In genomic region chr6:32847795-32848194, GRCh38 we compare ENCODE assay signal across 15 cellular contexts. TPM values are rescaled to one million over a fixed set of nuclear protein-coding genes. Genes with fewer than 3 reads are reported as not detected.
A peak's percentile ranks its signal among the peaks of the same experiment; 100 is the strongest.
DNase-seq lines count a peak whose midpoint lies in the region; ATAC-seq, FAIRE-seq and TF ChIP-seq lines count a peak whose summit lies in the region.
"Had no signal": no experiment of that assay in that cellular context is flagged by ENCODE, and none has a peak within 500 bp of the region (broad histone marks: within the 10 kb centered on the region; RNA-seq: fewer than 3 reads in every experiment).

No MANE protein-coding gene starts in this region.

- peak overlapping the region; percentile 12 for H3K27ac ChIP-seq in effector memory CD4-positive, alpha-beta T cell (ENCODE audit: insufficient read depth, low read length, poor library complexity, severe bottlenecking)
- H3K27ac ChIP-seq: right atrium auricular region had no signal

- H3K9me3 ChIP-seq in effector memory CD4-positive, alpha-beta T cell (ENCODE audit: control insufficient read depth, low read length): no peaks in the 10 kb centered on the region
- H3K9me3 ChIP-seq: Caco-2, right atrium auricular region had no signal

- peaks cover 62% of the 10 kb centered on the region for H3K4me1 Mint-ChIP-seq in activated naive CD4-positive, alpha-beta T cell treated with anti-CD3 and anti-CD28 coated beads for 36 hours (ENCODE audit: low read depth)
- H3K4me1 Mint-ChIP-seq in T-cell: peaks cover 72 to 94% (median 80%) of the 10 kb centered on the region in 3 donors
- H3K4me1 Mint-ChIP-seq in stimulated activated naive B cell treated with anti-CD40 and anti-IgM and Interleukin-4, amounts not matched to agents 10 μg/mL and 1 μg/mL and 100 μg/mL, for 72 hours: peaks cover 59 to 83% of the 10 kb centered on the region in 2 donors

- DNase-seq in activated naive CD4-positive, alpha-beta T cell treated with anti-CD3 and anti-CD28 coated beads for 36 hours: no peak
- DNase-seq in activated naive CD4-positive, alpha-beta T cell treated with Interleukin-2 at 50 U/mL for 16 hours: no peak
- DNase-seq in T-cell: no peak
- no peak for DNase-seq in effector memory CD4-positive, alpha-beta T cell
- DNase-seq in stimulated activated naive B cell treated with anti-CD40 and anti-IgM and Interleukin-4, amounts not matched to agents 10 μg/mL and 1 μg/mL and 100 μg/mL, for 72 hours: no peak
- DNase-seq in NK-92 (lab: John Stamatoyannopoulos, UW; ENCODE audit: unreplicated experiment): no peak
- no peak for DNase-seq in GM12892 (ENCODE audit: insufficient read length)
- DNase-seq: Caco-2; EL; NCI-H1436 treated with DMSO at 0.1 percent for 48 hours; NK-92 treated with Interleukin-12 subunit alpha and Interleukin-12 subunit beta, amount 100 ng/mL, for 24 hours had no signal

- peaks cover 77% of the 10 kb centered on the region for H3K4me1 ChIP-seq in effector memory CD4-positive, alpha-beta T cell (ENCODE audit: control insufficient read depth, insufficient read depth, low read length, poor library complexity, severe bottlenecking)
- H3K4me1 ChIP-seq: Caco-2 had no signal

- H3K36me3 Mint-ChIP-seq in activated naive CD4-positive, alpha-beta T cell treated with anti-CD3 and anti-CD28 coated beads for 36 hours (ENCODE audit: low read depth): peaks cover 93% of the 10 kb centered on the region
- peaks cover 74% of the 10 kb centered on the region for H3K36me3 Mint-ChIP-seq in T-cell
- H3K36me3 Mint-ChIP-seq in stimulated activated naive B cell treated with anti-CD40 and anti-IgM and Interleukin-4, amounts not matched to agents 10 μg/mL and 1 μg/mL and 100 μg/mL, for 72 hours: peaks cover 81 to 90% of the 10 kb centered on the region in 2 donors

- no peaks in the 10 kb centered on the region for H3K9me3 Mint-ChIP-seq in activated naive CD4-positive, alpha-beta T cell treated with anti-CD3 and anti-CD28 coated beads for 36 hours
- H3K9me3 Mint-ChIP-seq in T-cell: no peaks in the 10 kb centered on the region
- H3K9me3 Mint-ChIP-seq in stimulated activated naive B cell treated with anti-CD40 and anti-IgM and Interleukin-4, amounts not matched to agents 10 μg/mL and 1 μg/mL and 100 μg/mL, for 72 hours: peaks cover 0 to 3% of the 10 kb centered on the region in 2 donors
- H3K9me3 Mint-ChIP-seq: mesothelial cell of epicardium had no signal

- no peak overlapping the region for H3K4me3 ChIP-seq in effector memory CD4-positive, alpha-beta T cell (ENCODE audit: insufficient read depth, low read depth, low read length, poor library complexity, severe bottlenecking)
- H3K4me3 ChIP-seq: right atrium auricular region had no signal

- peaks cover 48% of the 10 kb centered on the region for H3K36me3 ChIP-seq in effector memory CD4-positive, alpha-beta T cell (ENCODE audit: control insufficient read depth, insufficient read depth, low read length)

- H3K4me3 Mint-ChIP-seq in activated naive CD4-positive, alpha-beta T cell treated with anti-CD3 and anti-CD28 coated beads for 36 hours: peak overlapping the region; percentile 14
- peak overlapping the region; percentile 98 to 100 (median 100) for H3K4me3 Mint-ChIP-seq in T-cell
- H3K4me3 Mint-ChIP-seq in stimulated activated naive B cell treated with anti-CD40 and anti-IgM and Interleukin-4, amounts not matched to agents 10 μg/mL and 1 μg/mL and 100 μg/mL, for 72 hours: peak overlapping the region; percentile 21 to 66
- H3K4me3 Mint-ChIP-seq: mesothelial cell of epicardium had no signal

- no peak for TF ChIP-seq POLR2A in GM12892 (IDR thresholded peaks at IDR 0.05; ENCODE audit: low read depth, low read length)

- FAIRE-seq in GM12892 (lab: Jason Lieb, UNC): no peak

- intact Hi-C loops in activated naive CD4-positive, alpha-beta T cell treated with anti-CD3 and anti-CD28 coated beads for 36 hours (cut with micrococcal nuclease): loop anchor here (10.0 kb wide), 3 partner anchors 467 to 1183 kb away; partner anchors contain the start of genes C6orf47, CSNK2B, GPANK1 and LY6G5B

- peak overlapping the region; percentile 99 for H3K27ac Mint-ChIP-seq in activated naive CD4-positive, alpha-beta T cell treated with anti-CD3 and anti-CD28 coated beads for 36 hours
- H3K27ac Mint-ChIP-seq in T-cell: peak overlapping the region; percentile 81 to 100
- H3K27ac Mint-ChIP-seq in stimulated activated naive B cell treated with anti-CD40 and anti-IgM and Interleukin-4, amounts not matched to agents 10 μg/mL and 1 μg/mL and 100 μg/mL, for 72 hours: peak overlapping the region; percentile 68
- H3K27ac Mint-ChIP-seq: mesothelial cell of epicardium had no signal

- CTCF ChIA-PET in activated naive CD4-positive, alpha-beta T cell treated with anti-CD3 and anti-CD28 coated beads for 36 hours (lab: Charles Lee): no interaction called here
- CTCF ChIA-PET in T-cell (lab: Charles Lee): no interaction called here

- POLR2A ChIA-PET in T-cell (lab: Charles Lee): no interaction called here

- no peak for ATAC-seq in T-cell (replicated peaks in 1 of 4)
- ATAC-seq in stimulated activated naive B cell treated with anti-CD40 and anti-IgM and Interleukin-4, amounts not matched to agents 10 μg/mL and 1 μg/mL and 100 μg/mL, for 72 hours (replicated peaks): no peak
- ATAC-seq in GM18870 (IDR thresholded peaks at IDR 0.05; ENCODE audit: unreplicated experiment): no peak

- no peaks in the 10 kb centered on the region for H3K27me3 Mint-ChIP-seq in activated naive CD4-positive, alpha-beta T cell treated with anti-CD3 and anti-CD28 coated beads for 36 hours (ENCODE audit: low read depth)
- no peaks in the 10 kb centered on the region for H3K27me3 Mint-ChIP-seq in T-cell
- no peaks in the 10 kb centered on the region for H3K27me3 Mint-ChIP-seq in stimulated activated naive B cell treated with anti-CD40 and anti-IgM and Interleukin-4, amounts not matched to agents 10 μg/mL and 1 μg/mL and 100 μg/mL, for 72 hours

- H3K27me3 ChIP-seq in effector memory CD4-positive, alpha-beta T cell (replicated peaks; ENCODE audit: control insufficient read depth, insufficient read depth, low read length, poor library complexity, severe bottlenecking): no peaks in the 10 kb centered on the region
- H3K27me3 ChIP-seq: right atrium auricular region had no signal

RNA-seq across cellular contexts. Expression of gene PSMB8, which starts 3.9 kb away (rescaled TPM):
- 100 to 1,000 TPM; 286 to 308 TPM for total RNA-seq in activated naive CD4-positive, alpha-beta T cell treated with anti-CD3 and anti-CD28 coated beads for 36 hours
- total RNA-seq in T-cell: 100 to 1,000 TPM; 131 to 171 (median 150) TPM
- polyA plus RNA-seq in GM12892 (2012; ENCODE audit: missing spikeins): 358 TPM

RNA-seq across cellular contexts. Expression of gene TAP1, which starts 5.7 kb away (rescaled TPM):
- 100 to 1,000 TPM; 187 TPM for total RNA-seq in activated naive CD4-positive, alpha-beta T cell treated with anti-CD3 and anti-CD28 coated beads for 36 hours
- 100 to 1,000 TPM; 117 to 163 (median 147) TPM for total RNA-seq in T-cell
- polyA plus RNA-seq in GM12892 (2012; ENCODE audit: missing spikeins): 151 TPM

RNA-seq across cellular contexts. Expression of gene PSMB9, which starts 6.2 kb away (rescaled TPM):
- 100 to 1,000 TPM; 238 to 241 TPM for total RNA-seq in activated naive CD4-positive, alpha-beta T cell treated with anti-CD3 and anti-CD28 coated beads for 36 hours
- 100 to 1,000 TPM; 110 to 173 (median 134) TPM for total RNA-seq in T-cell
- 286 TPM for polyA plus RNA-seq in GM12892 (2012; ENCODE audit: missing spikeins)
- total RNA-seq: mesothelial cell of epicardium had no signal

RNA-seq across cellular contexts. Expression of gene TAP2, which starts 9.3 kb away (rescaled TPM):
- 100 to 1,000 TPM; 136 to 138 TPM for total RNA-seq in activated naive CD4-positive, alpha-beta T cell treated with anti-CD3 and anti-CD28 coated beads for 36 hours
- total RNA-seq in T-cell: 100 to 1,000 TPM; 116 to 147 (median 140) TPM
- polyA plus RNA-seq in GM12892 (2012; ENCODE audit: missing spikeins): 45.5 TPM

RNA-seq across cellular contexts. Expression of gene HLA-DOB, which starts 31.0 kb away (rescaled TPM):
- total RNA-seq in activated naive CD4-positive, alpha-beta T cell treated with anti-CD3 and anti-CD28 coated beads for 36 hours: 1 to 10 TPM in 1 of 2 experiments, under 1 TPM in 1; 0.91 to 1.1 TPM
- total RNA-seq in T-cell: 1 to 10 TPM; 3.3 to 8.2 (median 3.9) TPM
- polyA plus RNA-seq in GM12892 (2012; ENCODE audit: missing spikeins): 71.9 TPM
- total RNA-seq: right atrium auricular region, RPMI7951 had no signal

Comparison
In these comparisons a context has a peak if more than half of its experiments do, and no peak if none do; other contexts are left out.
1. H3K4me3 Mint-ChIP-seq: peak in every context shown above with its lines; median percentile 100 in T-cell; 44 in stimulated activated naive B cell treated with anti-CD40 and anti-IgM and Interleukin-4, amounts not matched to agents 10 μg/mL and 1 μg/mL and 100 μg/mL, for 72 hours; 14 in activated naive CD4-positive, alpha-beta T cell treated with anti-CD3 and anti-CD28 coated beads for 36 hours.